In the genomic region with DNA sequence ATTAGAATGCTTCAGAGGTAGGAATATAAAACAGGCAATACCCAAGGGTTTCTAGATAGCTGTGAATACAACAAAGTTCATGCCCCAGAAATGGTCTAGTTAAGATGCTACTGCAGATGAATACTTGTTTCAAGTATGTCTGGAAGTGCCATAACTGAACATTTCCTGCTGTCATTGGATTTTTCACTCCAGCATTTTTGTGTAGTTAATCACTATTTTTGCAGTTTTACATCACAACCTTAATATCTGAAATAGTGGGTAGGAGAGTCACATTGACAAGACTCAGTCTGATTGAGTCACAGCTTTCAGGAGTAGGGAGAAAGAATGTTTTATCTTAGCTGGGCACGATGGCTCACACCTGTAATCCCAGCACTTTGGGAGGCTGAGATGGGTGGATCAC, we compare ENCODE assay signal across 1 cellular context.
TF ChIP-seq lines count a peak whose summit lies in the region.

No MANE protein-coding gene starts in this region.

TF ChIP-seq in SK-N-SH treated with all-trans-retinoic acid at 6 μM for 48 hours, 23 proteins besides CTCF, POLR2A, EP300 and RAD21 (continued from another document):
- TF ChIP-seq, protein P1, sequence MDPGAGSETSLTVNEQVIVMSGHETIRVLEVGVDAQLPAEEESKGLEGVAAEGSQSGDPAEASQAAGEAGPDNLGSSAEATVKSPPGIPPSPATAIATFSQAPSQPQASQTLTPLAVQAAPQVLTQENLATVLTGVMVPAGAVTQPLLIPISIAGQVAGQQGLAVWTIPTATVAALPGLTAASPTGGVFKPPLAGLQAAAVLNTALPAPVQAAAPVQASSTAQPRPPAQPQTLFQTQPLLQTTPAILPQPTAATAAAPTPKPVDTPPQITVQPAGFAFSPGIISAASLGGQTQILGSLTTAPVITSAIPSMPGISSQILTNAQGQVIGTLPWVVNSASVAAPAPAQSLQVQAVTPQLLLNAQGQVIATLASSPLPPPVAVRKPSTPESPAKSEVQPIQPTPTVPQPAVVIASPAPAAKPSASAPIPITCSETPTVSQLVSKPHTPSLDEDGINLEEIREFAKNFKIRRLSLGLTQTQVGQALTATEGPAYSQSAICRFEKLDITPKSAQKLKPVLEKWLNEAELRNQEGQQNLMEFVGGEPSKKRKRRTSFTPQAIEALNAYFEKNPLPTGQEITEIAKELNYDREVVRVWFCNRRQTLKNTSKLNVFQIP (CRISPR knock-in tag; IDR thresholded peaks at IDR 0.05; ENCODE audit: borderline replicate concordance, low read depth): no peak
TF ChIP-seq in SK-N-SH treated with all-trans-retinoic acid at 6 μM for 48 hours: peak in this region for 0.
